ENCODE assay signal across 8 cellular contexts in the genomic region with DNA sequence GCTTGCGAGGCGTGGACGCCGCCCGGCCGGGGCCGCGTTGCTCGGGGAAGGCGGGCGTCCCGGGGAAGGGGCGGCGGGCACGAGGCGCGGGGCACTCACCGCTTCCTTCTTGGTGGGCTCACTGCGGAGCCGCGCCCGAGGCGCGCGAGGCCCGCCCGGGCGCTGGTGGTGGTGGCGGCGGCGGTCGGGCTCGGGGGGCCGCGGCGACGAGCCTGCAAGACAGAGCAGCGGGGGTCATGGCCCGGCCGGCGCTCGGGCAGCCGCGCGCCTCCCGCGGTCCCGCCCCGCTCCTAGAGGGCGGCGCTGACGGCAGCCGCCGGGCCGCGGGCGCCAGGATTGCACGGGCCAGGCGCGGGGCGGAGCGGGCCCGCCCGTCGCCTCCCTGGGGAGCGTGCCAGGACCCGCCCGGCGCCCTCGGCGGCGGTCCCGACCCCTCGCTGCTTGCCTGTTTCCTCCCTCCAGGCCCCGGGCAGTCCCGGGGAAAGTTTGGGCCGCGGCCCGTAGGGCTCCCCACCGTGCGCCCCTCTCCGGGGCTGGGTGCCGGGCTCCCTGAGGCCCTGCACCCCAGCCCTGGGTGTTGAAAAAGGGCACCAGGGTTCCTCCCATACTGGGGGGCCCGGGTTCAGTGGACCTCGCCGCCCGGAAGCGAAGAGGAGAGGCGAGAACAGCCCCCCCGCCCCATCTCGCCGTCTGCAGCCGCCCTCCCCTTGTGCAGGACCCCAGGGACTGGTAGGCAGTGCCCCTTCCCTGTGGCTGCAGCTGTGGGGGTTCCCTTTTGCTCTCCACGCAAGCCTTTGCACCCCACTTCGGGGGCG. TPM values are rescaled to one million over a fixed set of nuclear protein-coding genes. Genes with fewer than 3 reads are reported as not detected.
DNase-seq lines count a peak whose midpoint lies in the region; ATAC-seq and TF ChIP-seq lines count a peak whose summit lies in the region.

A gene (minus strand): TSS at position 270 of the 815 bp plus-strand sequence. CDS start 15,879 bp downstream, outside the sequence.

- no peaks in the 10 kb centered on the region for H3K27me3 ChIP-seq in aorta (ENCODE audit: control insufficient read depth in 1 of 2, insufficient read depth in 2 of 2, low read length in 1 of 2)

- no peaks in the 10 kb centered on the region for H3K9me3 ChIP-seq in aorta (ENCODE audit: control insufficient read depth, low read length)

- H3K36me3 Mint-ChIP-seq in endothelial cell (ENCODE audit: low read depth, unreplicated experiment): peaks cover 3% of the 10 kb centered on the region

- no peaks in the 10 kb centered on the region for H3K4me1 ChIP-seq in aorta (ENCODE audit: control insufficient read depth in 1 of 2, insufficient read depth in 2 of 2, low read length in 2 of 2)

- H3K27ac Mint-ChIP-seq in endothelial cell (ENCODE audit: unreplicated experiment): no peak within 1 kb of the TSS

- H3K27ac ChIP-seq in aorta (ENCODE audit: low read depth in 1 of 2, low read length in 2 of 2): no peak within 1 kb of the TSS

- 5% methylated on average over 58 to 96 of the region's 96 CpGs for WGBS in aorta, 2 donors

- no peaks in the 10 kb centered on the region for H3K9me3 Mint-ChIP-seq in endothelial cell (ENCODE audit: unreplicated experiment)

- intact Hi-C loops in aorta (cut with DNase I): no loop called here

- H3K4me3 ChIP-seq in aorta (ENCODE audit: low read length in 2 of 2): peak within 1 kb of the TSS; percentile 30 to 49

- peaks cover 6% of the 10 kb centered on the region for H3K27me3 Mint-ChIP-seq in endothelial cell (ENCODE audit: unreplicated experiment)

- H3K36me3 ChIP-seq in aorta (ENCODE audit: control insufficient read depth in 1 of 2, insufficient read depth in 2 of 2, low read length in 1 of 2): no peaks in the 10 kb centered on the region

- ATAC-seq in HG02610 (IDR thresholded peaks at IDR 0.05; ENCODE audit: unreplicated experiment) (peak; percentile 43), aorta (ENCODE audit: low FRiP score) (peak; percentile 76)

- peaks cover 26% of the 10 kb centered on the region for H3K4me1 Mint-ChIP-seq in endothelial cell (ENCODE audit: unreplicated experiment)

- peak within 1 kb of the TSS; percentile 89 for H3K4me3 Mint-ChIP-seq in endothelial cell (ENCODE audit: unreplicated experiment)

- TF ChIP-seq CTCF in endothelial cell (IDR thresholded peaks at IDR 0.05; ENCODE audit: unreplicated experiment): no peak

- peak; percentile 35 for DNase-seq in NCI-H748 (lab: John Stamatoyannopoulos, UW; ENCODE audit: unreplicated experiment)
- DNase-seq in NCI-H748 treated with DMSO at 0.1 percent for 48 hours (lab: John Stamatoyannopoulos, UW): no peak
- DNase-seq in RPMI7951 (ENCODE audit: low read depth): peak; percentile 52
- peak; percentile 31 for DNase-seq in endothelial cell (ENCODE audit: low spot score)
- peak; percentile 15 for DNase-seq in mucosa of gallbladder (ENCODE audit: low spot score)
- no peak for DNase-seq in aorta
- DNase-seq in cerebellar cortex (ENCODE audit: low spot score): no peak

RNA-seq across cellular contexts. Expression of the gene that starts here (rescaled TPM):
- 3.9 and 6.2 TPM in 2 replicates for total RNA-seq in RPMI7951 (2014; rRNA removed; shearing (Covaris generic))
- total RNA-seq in endothelial cell (ENCODE audit: unreplicated experiment) (0.64 TPM), mucosa of gallbladder (0.83 TPM), aorta (under 1 TPM in 1 of 2 donors, not detected in 1; 0.87 TPM)
- not detected for polyA plus RNA-seq in aorta

Comparison
In these comparisons a context has a peak if more than half of its experiments do, and no peak if none do; other contexts are left out.
1. DNase-seq: peak in NCI-H748 (single experiment) and RPMI7951 (single experiment); none in NCI-H748 treated with DMSO at 0.1 percent for 48 hours (single experiment), aorta (0 of 2) and cerebellar cortex (single experiment).
2. Peak in DNase-seq in endothelial cell; RNA of the gene not detected or under 1 TPM.
3. Peak in DNase-seq in mucosa of gallbladder; RNA of the gene not detected or under 1 TPM.
4. Peak in ATAC-seq and H3K4me3 ChIP-seq in aorta; RNA of the gene not detected or under 1 TPM.